ENCODE assay signal across 11 cellular contexts in genomic region chr5:179816401-179817070, GRCh38. TPM values are rescaled to one million over a fixed set of nuclear protein-coding genes. Genes with fewer than 3 reads are reported as not detected.
A peak's percentile ranks its signal among the peaks of the same experiment; 100 is the strongest.
DNase-seq lines count a peak whose midpoint lies in the region; ATAC-seq and TF ChIP-seq lines count a peak whose summit lies in the region.
"Had no signal": no experiment of that assay in that cellular context is flagged by ENCODE, and none has a peak within 500 bp of the region (broad histone marks: within the 10 kb centered on the region; RNA-seq: fewer than 3 reads in every experiment).

No MANE protein-coding gene starts in this region.

- no peak for ATAC-seq in memory B cell (ENCODE audit: low read depth)
- ATAC-seq in omental fat pad (ENCODE audit: low FRiP score): no peak

- no peak for TF ChIP-seq POLR2A in testis (IDR thresholded peaks at IDR 0.05)

- POLR2A ChIA-PET in HEK293 (lab: Yijun Ruan, JAX): no interaction called here

- CTCF ChIA-PET in HEK293 (lab: Yijun Ruan, JAX): no interaction called here

- no peak overlapping the region for H3K4me3 ChIP-seq in HEK293 (ENCODE audit: low read depth, low read length)
- peak overlapping the region; percentile 35 for H3K4me3 ChIP-seq in ectodermal cell (ENCODE audit: insufficient read depth, low read depth, low read length)
- peak overlapping the region; percentile 36 to 60 for H3K4me3 ChIP-seq in testis

- intact Hi-C loops in testis (cut with DNase I; ENCODE audit: low total_unique reads): no loop called here
- intact Hi-C loops in activated T-helper 2 cell treated with anti-CD3 and anti-CD28 coated beads, Interferon-gamma antibody, Interleukin-2, Interleukin-4, amounts not matched to agents 10 μg/mL and 5 μg/mL and 100 μg/mL, durations not matched to agents 14 hours and 24 hours and 36 hours (cut with micrococcal nuclease): no loop called here

- H3K27me3 ChIP-seq in ectodermal cell (ENCODE audit: control insufficient read depth, insufficient read depth, low read length, poor library complexity, severe bottlenecking) (peaks cover 35% of the 10 kb centered on the region), testis (no peaks in the 10 kb centered on the region)

- no peaks in the 10 kb centered on the region for H3K9me3 Mint-ChIP-seq in memory B cell
- H3K9me3 Mint-ChIP-seq in activated T-helper 2 cell treated with anti-CD3 and anti-CD28 coated beads, Interferon-gamma antibody, Interleukin-2, Interleukin-4, amounts not matched to agents 10 μg/mL and 5 μg/mL and 100 μg/mL, durations not matched to agents 14 hours and 24 hours and 36 hours: no peaks in the 10 kb centered on the region
- H3K9me3 Mint-ChIP-seq: activated naive CD4-positive, alpha-beta T cell treated with anti-CD3 and anti-CD28 coated beads, Interleukin-2, amount 50 U/mL, for 24 hours had no signal

- H3K36me3 ChIP-seq in HEK293 (ENCODE audit: control insufficient read depth in 2 of 2, insufficient read depth in 1 of 2, low read length in 2 of 2) (peaks cover 5 to 44% of the 10 kb centered on the region in 2 experiments; a peak in 2 of 3 replicates), ectodermal cell (ENCODE audit: control insufficient read depth, insufficient read depth, low read length) (no peaks in the 10 kb centered on the region), testis (ENCODE audit: low read depth, missing control alignments) (no peaks in the 10 kb centered on the region)

- H3K4me1 Mint-ChIP-seq in memory B cell: peaks cover 22% of the 10 kb centered on the region
- peaks cover 17% of the 10 kb centered on the region for H3K4me1 Mint-ChIP-seq in activated T-helper 2 cell treated with anti-CD3 and anti-CD28 coated beads, Interferon-gamma antibody, Interleukin-2, Interleukin-4, amounts not matched to agents 10 μg/mL and 5 μg/mL and 100 μg/mL, durations not matched to agents 14 hours and 24 hours and 36 hours (ENCODE audit: low read depth)

- H3K4me3 Mint-ChIP-seq in memory B cell: peak overlapping the region; percentile 21
- H3K4me3 Mint-ChIP-seq in activated T-helper 2 cell treated with anti-CD3 and anti-CD28 coated beads, Interferon-gamma antibody, Interleukin-2, Interleukin-4, amounts not matched to agents 10 μg/mL and 5 μg/mL and 100 μg/mL, durations not matched to agents 14 hours and 24 hours and 36 hours (ENCODE audit: low read depth): no peak overlapping the region

- H3K36me3 Mint-ChIP-seq in memory B cell: peaks cover 2% of the 10 kb centered on the region
- peaks cover 27% of the 10 kb centered on the region for H3K36me3 Mint-ChIP-seq in activated T-helper 2 cell treated with anti-CD3 and anti-CD28 coated beads, Interferon-gamma antibody, Interleukin-2, Interleukin-4, amounts not matched to agents 10 μg/mL and 5 μg/mL and 100 μg/mL, durations not matched to agents 14 hours and 24 hours and 36 hours (ENCODE audit: low read depth)

- DNase-seq in memory B cell (ENCODE audit: low spot score in 2 of 2) (no peak), testis (no peak), GM13976 (ENCODE audit: low spot score) (no peak), omental fat pad (ENCODE audit: low spot score) (no peak), DMS114 treated with DMSO at 0.1 percent for 48 hours (lab: John Stamatoyannopoulos, UW; ENCODE audit: unreplicated experiment) (no peak)
- no peak for DNase-seq in activated T-helper 2 cell treated with anti-CD3 and anti-CD28 coated beads, Interferon-gamma antibody, Interleukin-2, Interleukin-4, amounts not matched to agents 10 μg/mL and 5 μg/mL and 100 μg/mL, durations not matched to agents 14 hours and 24 hours and 36 hours (ENCODE audit: low spot score)
- DNase-seq: GOT3, NCI-H524 treated with DMSO at 0.1 percent for 48 hours had no signal

- H3K9me3 ChIP-seq in HEK293 (ENCODE audit: control insufficient read depth, insufficient read depth, low read depth, low read length) (no peaks in the 10 kb centered on the region), ectodermal cell (ENCODE audit: control insufficient read depth, low read length) (no peaks in the 10 kb centered on the region), testis (no peaks in the 10 kb centered on the region)

- WGBS in ectodermal cell, 2 experiments: 30 to 32% methylated on average over 52 of the region's 52 CpGs
- 30 to 32% methylated on average over 23 to 32 of the region's 52 CpGs for WGBS in testis, 2 donors

- H3K27ac Mint-ChIP-seq in memory B cell: peak overlapping the region; percentile 99
- no peak overlapping the region for H3K27ac Mint-ChIP-seq in activated T-helper 2 cell treated with anti-CD3 and anti-CD28 coated beads, Interferon-gamma antibody, Interleukin-2, Interleukin-4, amounts not matched to agents 10 μg/mL and 5 μg/mL and 100 μg/mL, durations not matched to agents 14 hours and 24 hours and 36 hours
- H3K27ac Mint-ChIP-seq: activated naive CD4-positive, alpha-beta T cell treated with anti-CD3 and anti-CD28 coated beads, Interleukin-2, amount 50 U/mL, for 24 hours had no signal

- TF ChIP-seq CTCF in HEK293 (tag by site-specific recombination; IDR thresholded peaks at IDR 0.05) (no peak), testis (IDR thresholded peaks at IDR 0.05) (no peak), GM13976 (IDR thresholded peaks at IDR 0.05; ENCODE audit: borderline replicate concordance, control extremely low read depth, extremely low read depth, insufficient read depth, missing control alignments) (no peak), omental fat pad (IDR thresholded peaks at IDR 0.05) (no peak)

- H3K4me1 ChIP-seq in HEK293 (ENCODE audit: control insufficient read depth, insufficient read depth, low read length) (peaks cover 14% of the 10 kb centered on the region), ectodermal cell (ENCODE audit: control insufficient read depth, insufficient read depth, low read length) (peaks cover 15% of the 10 kb centered on the region), testis (peaks cover 35% of the 10 kb centered on the region)

- no peaks in the 10 kb centered on the region for H3K27me3 Mint-ChIP-seq in memory B cell
- H3K27me3 Mint-ChIP-seq in activated T-helper 2 cell treated with anti-CD3 and anti-CD28 coated beads, Interferon-gamma antibody, Interleukin-2, Interleukin-4, amounts not matched to agents 10 μg/mL and 5 μg/mL and 100 μg/mL, durations not matched to agents 14 hours and 24 hours and 36 hours (ENCODE audit: low read depth): no peaks in the 10 kb centered on the region
- H3K27me3 Mint-ChIP-seq: activated naive CD4-positive, alpha-beta T cell treated with anti-CD3 and anti-CD28 coated beads, Interleukin-2, amount 50 U/mL, for 24 hours had no signal

- in situ Hi-C loops in GM13976 (cut with MboI; ENCODE audit: low sequenced_read_pairs, unreplicated experiment): no loop called here

- H3K27ac ChIP-seq in HEK293 (ENCODE audit: extremely low read depth, low read depth, low read length) (no peak overlapping the region), ectodermal cell (ENCODE audit: insufficient read depth, low read depth, low read length, poor library complexity, severe bottlenecking) (no peak overlapping the region), testis (peak overlapping the region; percentile 14 to 70)

TF ChIP-seq in HEK293, 187 proteins besides CTCF, POLR2A, EP300 and RAD21 (continues in another document):
- TF ChIP-seq ZNF121 (tag by site-specific recombination; IDR thresholded peaks at IDR 0.05): peak; percentile 91

RNA-seq across cellular contexts. Expression of gene SQSTM1, which starts 4.2 kb away (rescaled TPM):
- 65.0 TPM for polyA plus RNA-seq in ectodermal cell (2013, experiment 1 of 4)
- 70.2 TPM for polyA plus RNA-seq in ectodermal cell (2013, experiment 2 of 4)
- polyA plus RNA-seq in ectodermal cell (2013, experiment 3 of 4): 49.5 TPM
- polyA plus RNA-seq in ectodermal cell (2013, experiment 4 of 4): 55.6 TPM
- total RNA-seq in testis (100 to 1,000 TPM; 192 to 255 TPM), omental fat pad (100 to 1,000 TPM; 400 to 762 (median 566) TPM)
- polyA plus RNA-seq in testis (ENCODE audit: insufficient read depth, low read depth, low replicate concordance): 165 TPM
- 194 TPM in 2 replicates for total RNA-seq in activated T-helper 2 cell treated with anti-CD3 and anti-CD28 coated beads, Interferon-gamma antibody, Interleukin-2, Interleukin-4, amounts not matched to agents 10 μg/mL and 5 μg/mL and 100 μg/mL, durations not matched to agents 14 hours and 24 hours and 36 hours

RNA-seq across cellular contexts. Expression of gene MGAT4B, which starts 9.9 kb away (rescaled TPM):
- polyA plus RNA-seq in ectodermal cell (2013, experiment 1 of 4): 90.1 TPM
- polyA plus RNA-seq in ectodermal cell (2013, experiment 2 of 4): 83.7 TPM
- polyA plus RNA-seq in ectodermal cell (2013, experiment 3 of 4): 82.6 TPM
- polyA plus RNA-seq in ectodermal cell (2013, experiment 4 of 4): 82.3 TPM
- 100 to 1,000 TPM; 149 to 152 TPM for total RNA-seq in testis
- polyA plus RNA-seq in testis (ENCODE audit: insufficient read depth, low read depth, low replicate concordance): 67.9 TPM
- 135 and 139 TPM in 2 replicates for total RNA-seq in activated T-helper 2 cell treated with anti-CD3 and anti-CD28 coated beads, Interferon-gamma antibody, Interleukin-2, Interleukin-4, amounts not matched to agents 10 μg/mL and 5 μg/mL and 100 μg/mL, durations not matched to agents 14 hours and 24 hours and 36 hours
- 10 to 100 TPM; 67.6 to 90.1 (median 73.9) TPM for total RNA-seq in omental fat pad

RNA-seq across cellular contexts. Expression of gene LTC4S, which starts 22.8 kb away (rescaled TPM):
- not detected for polyA plus RNA-seq in ectodermal cell (2013, experiment 1 of 4)
- 0.80 TPM for polyA plus RNA-seq in ectodermal cell (2013, experiment 2 of 4)
- 2.0 TPM for polyA plus RNA-seq in ectodermal cell (2013, experiment 3 of 4)
- polyA plus RNA-seq in ectodermal cell (2013, experiment 4 of 4): 2.8 TPM
- total RNA-seq in testis (10 to 100 TPM in 1 of 2 donors, 1 to 10 TPM in 1; 3.7 to 10.3 TPM), omental fat pad (10 to 100 TPM in 2 of 4 donors, 1 to 10 TPM in 2; 7.1 to 15.1 (median 12.0) TPM)
- polyA plus RNA-seq in testis (ENCODE audit: insufficient read depth, low read depth, low replicate concordance): 4.8 TPM
- 0.62 and 3.2 TPM in 2 replicates for total RNA-seq in activated T-helper 2 cell treated with anti-CD3 and anti-CD28 coated beads, Interferon-gamma antibody, Interleukin-2, Interleukin-4, amounts not matched to agents 10 μg/mL and 5 μg/mL and 100 μg/mL, durations not matched to agents 14 hours and 24 hours and 36 hours

RNA-seq across cellular contexts. Expression of gene MRNIP, which starts 42.1 kb away (rescaled TPM):
- 54.9 TPM for polyA plus RNA-seq in ectodermal cell (2013, experiment 1 of 4)
- polyA plus RNA-seq in ectodermal cell (2013, experiment 2 of 4): 58.7 TPM
- 46.3 TPM for polyA plus RNA-seq in ectodermal cell (2013, experiment 3 of 4)
- polyA plus RNA-seq in ectodermal cell (2013, experiment 4 of 4): 53.3 TPM
- 10 to 100 TPM; 58.7 to 61.4 TPM for total RNA-seq in testis
- polyA plus RNA-seq in testis (ENCODE audit: insufficient read depth, low read depth, low replicate concordance): 34.9 TPM
- 24.4 and 30.1 TPM in 2 replicates for total RNA-seq in activated T-helper 2 cell treated with anti-CD3 and anti-CD28 coated beads, Interferon-gamma antibody, Interleukin-2, Interleukin-4, amounts not matched to agents 10 μg/mL and 5 μg/mL and 100 μg/mL, durations not matched to agents 14 hours and 24 hours and 36 hours
- 10 to 100 TPM; 15.3 to 26.8 (median 17.7) TPM for total RNA-seq in omental fat pad

Comparison
In these comparisons a context has a peak if more than half of its experiments do, and no peak if none do; other contexts are left out.
1. H3K27ac ChIP-seq: peak in testis (2 of 2); none in HEK293 (single experiment) and ectodermal cell (single experiment).